Comparison of ENCODE assay signal across 8 cellular contexts in genomic region chr17:57084361-57084801, GRCh38. TPM values are rescaled to one million over a fixed set of nuclear protein-coding genes. Genes with fewer than 3 reads are reported as not detected.
A peak's percentile ranks its signal among the peaks of the same experiment; 100 is the strongest.
DNase-seq lines count a peak whose midpoint lies in the region; ATAC-seq and TF ChIP-seq lines count a peak whose summit lies in the region.

No MANE protein-coding gene starts in this region.

- H3K36me3 Mint-ChIP-seq in activated T-helper 17 cell treated with anti-CD3 and anti-CD28 coated beads, Interleukin-2, amount 50 U/mL, for 72 hours (ENCODE audit: low read depth) = no peaks in the 10 kb centered on the region

- POLR2A ChIA-PET in BJ (lab: Charles Lee) = no interaction called here

- DNase-seq in BJ (ENCODE audit: low read depth) (no peak), HAP-1 (ENCODE audit: low spot score in 2 of 2) (peak in 1 of 2 experiments; percentile 42), superior temporal gyrus (ENCODE audit: extremely low spot score) (peak; percentile 75), left lobe of liver (ENCODE audit: low spot score) (no peak), NOMO-1 (lab: John Stamatoyannopoulos, UW; ENCODE audit: unreplicated experiment in 2 of 2) (no peak)

- no peaks in the 10 kb centered on the region for H3K9me3 Mint-ChIP-seq in activated T-helper 17 cell treated with anti-CD3 and anti-CD28 coated beads, Interleukin-2, amount 50 U/mL, for 72 hours

- peak overlapping the region; percentile 89 for H3K4me3 Mint-ChIP-seq in activated T-helper 17 cell treated with anti-CD3 and anti-CD28 coated beads, Interleukin-2, amount 50 U/mL, for 72 hours

- no peaks in the 10 kb centered on the region; the same call in 1 of the 2 replicates for H3K27me3 ChIP-seq in BJ (ENCODE audit: control insufficient read depth, insufficient read depth, low read length)
- H3K27me3 ChIP-seq in HAP-1 (ENCODE audit: low read depth) = no peaks in the 10 kb centered on the region
- H3K27me3 ChIP-seq in iPS-20b (ENCODE audit: insufficient read depth, low read length) = peaks cover 13% of the 10 kb centered on the region; the same call in 1 of the 2 replicates

- peak overlapping the region; percentile 90 for H3K27ac Mint-ChIP-seq in activated T-helper 17 cell treated with anti-CD3 and anti-CD28 coated beads, Interleukin-2, amount 50 U/mL, for 72 hours

- no peak for TF ChIP-seq CTCF in BJ (IDR thresholded peaks at IDR 0.05; ENCODE audit: insufficient read depth, low read depth, low read length)

- peak overlapping the region; percentile 96 for H3K9ac ChIP-seq in iPS-20b (ENCODE audit: low read depth, low read length)

- peaks cover 34% of the 10 kb centered on the region for H3K4me1 Mint-ChIP-seq in activated T-helper 17 cell treated with anti-CD3 and anti-CD28 coated beads, Interleukin-2, amount 50 U/mL, for 72 hours

- no peaks in the 10 kb centered on the region for H3K36me3 ChIP-seq in BJ (ENCODE audit: control insufficient read depth, insufficient read depth, low read length)
- no peaks in the 10 kb centered on the region for H3K36me3 ChIP-seq in HAP-1 (replicated peaks)
- H3K36me3 ChIP-seq in iPS-20b (ENCODE audit: insufficient read depth, low read depth, low read length) = no peaks in the 10 kb centered on the region

- in situ Hi-C loops in HAP-1 (cut with MboI; ENCODE audit: low sequenced_read_pairs) = no loop called here

- no peaks in the 10 kb centered on the region for H3K27me3 Mint-ChIP-seq in activated T-helper 17 cell treated with anti-CD3 and anti-CD28 coated beads, Interleukin-2, amount 50 U/mL, for 72 hours

- peak overlapping the region; percentile 97 for H3K27ac ChIP-seq in iPS-20b (ENCODE audit: low read length)

- CTCF ChIA-PET in BJ (lab: Yijun Ruan, JAX) = interaction anchor here (1.1 to 1.2 kb wide), 2 partner anchors 11 to 22 kb away, joined by 3 to 4 read pairs; no protein-coding TSS in a partner anchor

- ATAC-seq in activated T-helper 17 cell treated with anti-CD3 and anti-CD28 coated beads, Interleukin-2, amount 50 U/mL, for 72 hours (replicated peaks) = peak; percentile 34
- ATAC-seq in GM21619 (IDR thresholded peaks at IDR 0.05; ENCODE audit: unreplicated experiment) (no peak), left lobe of liver (no peak)

- peaks cover 18% of the 10 kb centered on the region for H3K4me1 ChIP-seq in HAP-1
- peaks cover 22% of the 10 kb centered on the region for H3K4me1 ChIP-seq in iPS-20b (ENCODE audit: insufficient read depth, low read length)

- H3K9me3 ChIP-seq in HAP-1 (no peaks in the 10 kb centered on the region), iPS-20b (ENCODE audit: insufficient read depth, low read depth, low read length) (no peaks in the 10 kb centered on the region)

- H3K4me3 ChIP-seq in BJ (ENCODE audit: low read depth, low read length) = peak overlapping the region; percentile 97
- H3K4me3 ChIP-seq in HAP-1 = peak overlapping the region; percentile 81
- H3K4me3 ChIP-seq in iPS-20b (ENCODE audit: low read length) = peak overlapping the region; percentile 95

RNA-seq across cellular contexts. Expression of gene AKAP1, which starts 0.7 kb away (rescaled TPM):
- 8.1 and 15.7 TPM in 2 replicates for polyA plus RNA-seq in BJ (2011; rRNA removed)
- 18.9 and 21.2 TPM in 2 replicates for polyA minus RNA-seq in BJ (2011; rRNA and poly(A)+ RNA removed)
- 10 to 100 TPM; 18.7 to 45.3 TPM for total RNA-seq in activated T-helper 17 cell treated with anti-CD3 and anti-CD28 coated beads, Interleukin-2, amount 50 U/mL, for 72 hours
- 60.0 TPM for total RNA-seq in left lobe of liver
